In the genomic region with DNA sequence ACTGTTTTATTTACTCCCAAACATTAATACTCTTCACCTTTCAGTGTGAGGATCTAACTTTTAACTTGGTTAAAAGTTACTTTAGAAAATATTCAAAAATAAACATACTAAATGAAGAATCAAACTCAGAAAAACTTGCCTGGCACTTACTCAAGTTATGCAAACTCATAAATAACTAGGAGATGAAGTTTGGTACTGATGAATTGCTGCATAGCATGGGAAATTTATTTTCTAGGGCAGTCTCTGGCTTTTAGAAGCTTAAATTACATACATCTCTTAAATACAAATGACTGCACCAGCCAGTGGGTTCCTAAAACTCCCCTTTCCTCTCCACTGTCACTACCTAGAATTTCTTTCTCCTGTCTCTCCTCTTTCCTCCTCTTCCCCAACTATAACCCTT, we compare ENCODE assay signal across 15 cellular contexts. TPM values are rescaled to one million over a fixed set of nuclear protein-coding genes. Genes with fewer than 3 reads are reported as not detected.
DNase-seq lines count a peak whose midpoint lies in the region; ATAC-seq and TF ChIP-seq lines count a peak whose summit lies in the region.
"Had no signal": no experiment of that assay in that cellular context is flagged by ENCODE, and none has a peak within 500 bp of the region (broad histone marks: within the 10 kb centered on the region; RNA-seq: fewer than 3 reads in every experiment).

No MANE protein-coding gene starts in this region.

- H3K9me3 Mint-ChIP-seq in activated B cell treated with CpG ODN at 0.5 μM for 24 hours: no peaks in the 10 kb centered on the region
- no peaks in the 10 kb centered on the region for H3K9me3 Mint-ChIP-seq in stimulated activated memory B cell treated with anti-CD40 and anti-IgM and Interleukin-4, amounts not matched to agents 10 μg/mL and 1 μg/mL and 100 μg/mL, for 72 hours
- H3K9me3 Mint-ChIP-seq in WTC11: no peaks in the 10 kb centered on the region

- no peaks in the 10 kb centered on the region for H3K9me3 ChIP-seq in heart left ventricle
- H3K9me3 ChIP-seq: SJSA1 had no signal

- ATAC-seq in heart left ventricle (no peak), Right ventricle myocardium superior (ENCODE audit: poor library complexity) (no peak), activated B cell treated with CpG ODN at 0.5 μM for 24 hours (ENCODE audit: low read depth) (no peak), WTC11 (no peak), HG03571 (IDR thresholded peaks at IDR 0.05; ENCODE audit: unreplicated experiment) (no peak)
- ATAC-seq in stimulated activated memory B cell treated with anti-CD40 and anti-IgM and Interleukin-4, amounts not matched to agents 10 μg/mL and 1 μg/mL and 100 μg/mL, for 72 hours: no peak

- DNase-seq in heart left ventricle: no peak
- DNase-seq in Right ventricle myocardium superior: no peak
- no peak for DNase-seq in activated B cell treated with CpG ODN at 0.5 μM for 24 hours
- peak; percentile 1 for DNase-seq in inferior parietal cortex (ENCODE audit: extremely low spot score)
- no peak for DNase-seq in WTC11 (ENCODE audit: low spot score)
- no peak for DNase-seq in posterior cingulate gyrus
- DNase-seq: C1 segment of cervical spinal cord, NCI-H1694, NCI-H2107, NCI-H526 had no signal

- H3K27ac Mint-ChIP-seq in activated B cell treated with CpG ODN at 0.5 μM for 24 hours (peak overlapping the region; percentile 12), WTC11 (no peak overlapping the region)
- H3K27ac Mint-ChIP-seq in stimulated activated memory B cell treated with anti-CD40 and anti-IgM and Interleukin-4, amounts not matched to agents 10 μg/mL and 1 μg/mL and 100 μg/mL, for 72 hours: peak overlapping the region; percentile 0

- CTCF ChIA-PET in activated B cell treated with CpG ODN at 0.5 μM for 24 hours (lab: Charles Lee): no interaction called here
- CTCF ChIA-PET in WTC11 (lab: Charles Lee): no interaction called here

- peaks cover 34% of the 10 kb centered on the region for H3K4me1 Mint-ChIP-seq in activated B cell treated with CpG ODN at 0.5 μM for 24 hours
- H3K4me1 Mint-ChIP-seq in stimulated activated memory B cell treated with anti-CD40 and anti-IgM and Interleukin-4, amounts not matched to agents 10 μg/mL and 1 μg/mL and 100 μg/mL, for 72 hours: peaks cover 20% of the 10 kb centered on the region
- H3K4me1 Mint-ChIP-seq in WTC11: peaks cover 22% of the 10 kb centered on the region

- no peak overlapping the region for H3K4me3 ChIP-seq in heart left ventricle
- H3K4me3 ChIP-seq: SJSA1 had no signal

- no peak overlapping the region for H3K4me3 Mint-ChIP-seq in activated B cell treated with CpG ODN at 0.5 μM for 24 hours
- H3K4me3 Mint-ChIP-seq in stimulated activated memory B cell treated with anti-CD40 and anti-IgM and Interleukin-4, amounts not matched to agents 10 μg/mL and 1 μg/mL and 100 μg/mL, for 72 hours: no peak overlapping the region
- no peak overlapping the region for H3K4me3 Mint-ChIP-seq in WTC11

- peak overlapping the region in 10 of 12 donors; percentile 22 to 90 (median 68) for H3K27ac ChIP-seq in heart left ventricle
- H3K27ac ChIP-seq: 22Rv1, RWPE1, SJSA1 had no signal

- no peaks in the 10 kb centered on the region for H3K27me3 ChIP-seq in heart left ventricle
- H3K27me3 ChIP-seq: SJSA1 had no signal

- peaks cover 0 to 40% (median 12%) of the 10 kb centered on the region in 12 donors for H3K4me1 ChIP-seq in heart left ventricle

- no peak for TF ChIP-seq POLR2A in heart left ventricle (IDR thresholded peaks at IDR 0.05)

- no peaks in the 10 kb centered on the region for H3K36me3 ChIP-seq in heart left ventricle
- H3K36me3 ChIP-seq: SJSA1 had no signal

- H3K36me3 Mint-ChIP-seq in activated B cell treated with CpG ODN at 0.5 μM for 24 hours (ENCODE audit: low read depth) (no peaks in the 10 kb centered on the region), WTC11 (no peaks in the 10 kb centered on the region)
- no peaks in the 10 kb centered on the region for H3K36me3 Mint-ChIP-seq in stimulated activated memory B cell treated with anti-CD40 and anti-IgM and Interleukin-4, amounts not matched to agents 10 μg/mL and 1 μg/mL and 100 μg/mL, for 72 hours

- H3K27me3 Mint-ChIP-seq in activated B cell treated with CpG ODN at 0.5 μM for 24 hours: no peaks in the 10 kb centered on the region
- H3K27me3 Mint-ChIP-seq in stimulated activated memory B cell treated with anti-CD40 and anti-IgM and Interleukin-4, amounts not matched to agents 10 μg/mL and 1 μg/mL and 100 μg/mL, for 72 hours: no peaks in the 10 kb centered on the region
- H3K27me3 Mint-ChIP-seq in WTC11 (ENCODE audit: low read depth): no peaks in the 10 kb centered on the region

- TF ChIP-seq CTCF in heart left ventricle (IDR thresholded peaks at IDR 0.05) (no peak), activated B cell treated with CpG ODN at 0.5 μM for 24 hours (IDR thresholded peaks at IDR 0.05) (no peak), WTC11 (IDR thresholded peaks at IDR 0.05) (no peak)

- intact Hi-C loops in heart left ventricle (cut with DNase I): loop anchor here in 2 of 10 donors (5.0 kb wide), 2 partner anchors 44 to 49 kb away; a partner anchor contains a TSS
- intact Hi-C loops in Right ventricle myocardium superior (cut with DNase I): loop anchor here (10.0 kb wide), 1 partner anchor 52 kb away; no protein-coding TSS in a partner anchor
- intact Hi-C loops in activated B cell treated with CpG ODN at 0.5 μM for 24 hours (cut with micrococcal nuclease): no loop called here
- intact Hi-C loops in posterior cingulate gyrus (cut with DNase I): no loop called here

- POLR2A ChIA-PET in activated B cell treated with CpG ODN at 0.5 μM for 24 hours (lab: Charles Lee) (interaction anchor here (0.7 kb wide), 1 partner anchor 117 kb away, joined by 12 read pairs; no protein-coding TSS in a partner anchor), WTC11 (lab: Charles Lee) (no interaction called here)

TF ChIP-seq in WTC11, 78 proteins besides CTCF, POLR2A, EP300 and RAD21 (continues in another document):
- TF ChIP-seq ZNF138 (CRISPR knock-in tag; conservative IDR thresholded peaks at IDR 0.05) (no peak), MXD4 (CRISPR knock-in tag; IDR thresholded peaks at IDR 0.05; ENCODE audit: borderline replicate concordance) (no peak), ZNF671 (CRISPR knock-in tag; IDR thresholded peaks at IDR 0.05) (no peak), GTF2I (CRISPR knock-in tag; conservative IDR thresholded peaks at IDR 0.05) (no peak), CBFB (CRISPR knock-in tag; IDR thresholded peaks at IDR 0.05; ENCODE audit: low read depth) (no peak), TCF7 (CRISPR knock-in tag; IDR thresholded peaks at IDR 0.05; ENCODE audit: low read depth) (no peak), JAZF1 (CRISPR knock-in tag; IDR thresholded peaks at IDR 0.05) (no peak)
- TF ChIP-seq, protein P1, sequence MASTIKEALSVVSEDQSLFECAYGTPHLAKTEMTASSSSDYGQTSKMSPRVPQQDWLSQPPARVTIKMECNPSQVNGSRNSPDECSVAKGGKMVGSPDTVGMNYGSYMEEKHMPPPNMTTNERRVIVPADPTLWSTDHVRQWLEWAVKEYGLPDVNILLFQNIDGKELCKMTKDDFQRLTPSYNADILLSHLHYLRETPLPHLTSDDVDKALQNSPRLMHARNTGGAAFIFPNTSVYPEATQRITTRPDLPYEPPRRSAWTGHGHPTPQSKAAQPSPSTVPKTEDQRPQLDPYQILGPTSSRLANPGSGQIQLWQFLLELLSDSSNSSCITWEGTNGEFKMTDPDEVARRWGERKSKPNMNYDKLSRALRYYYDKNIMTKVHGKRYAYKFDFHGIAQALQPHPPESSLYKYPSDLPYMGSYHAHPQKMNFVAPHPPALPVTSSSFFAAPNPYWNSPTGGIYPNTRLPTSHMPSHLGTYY (CRISPR knock-in tag; IDR thresholded peaks at IDR 0.05): no peak
- TF ChIP-seq, protein P2, sequence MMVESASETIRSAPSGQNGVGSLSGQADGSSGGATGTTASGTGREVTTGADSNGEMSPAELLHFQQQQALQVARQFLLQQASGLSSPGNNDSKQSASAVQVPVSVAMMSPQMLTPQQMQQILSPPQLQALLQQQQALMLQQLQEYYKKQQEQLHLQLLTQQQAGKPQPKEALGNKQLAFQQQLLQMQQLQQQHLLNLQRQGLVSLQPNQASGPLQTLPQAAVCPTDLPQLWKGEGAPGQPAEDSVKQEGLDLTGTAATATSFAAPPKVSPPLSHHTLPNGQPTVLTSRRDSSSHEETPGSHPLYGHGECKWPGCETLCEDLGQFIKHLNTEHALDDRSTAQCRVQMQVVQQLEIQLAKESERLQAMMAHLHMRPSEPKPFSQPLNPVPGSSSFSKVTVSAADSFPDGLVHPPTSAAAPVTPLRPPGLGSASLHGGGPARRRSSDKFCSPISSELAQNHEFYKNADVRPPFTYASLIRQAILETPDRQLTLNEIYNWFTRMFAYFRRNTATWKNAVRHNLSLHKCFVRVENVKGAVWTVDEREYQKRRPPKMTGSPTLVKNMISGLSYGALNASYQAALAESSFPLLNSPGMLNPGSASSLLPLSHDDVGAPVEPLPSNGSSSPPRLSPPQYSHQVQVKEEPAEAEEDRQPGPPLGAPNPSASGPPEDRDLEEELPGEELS (CRISPR knock-in tag; IDR thresholded peaks at IDR 0.05): no peak

RNA-seq across cellular contexts. Expression of a gene that starts 46.7 kb away (rescaled TPM):
- total RNA-seq in heart left ventricle: 10 to 100 TPM; 32.1 to 58.9 (median 49.3) TPM
- 1 to 10 TPM; 4.3 to 9.0 TPM for polyA plus RNA-seq in heart left ventricle
- total RNA-seq in Right ventricle myocardium superior: 47.9 TPM
- 112 and 127 TPM in 2 replicates for total RNA-seq in activated B cell treated with CpG ODN at 0.5 μM for 24 hours
- total RNA-seq in WTC11 (2021): 80.7 to 97.7 TPM (median 85.0 TPM) in 3 replicates
